20 cellular contexts compared by ENCODE assay signal in the genomic region with DNA sequence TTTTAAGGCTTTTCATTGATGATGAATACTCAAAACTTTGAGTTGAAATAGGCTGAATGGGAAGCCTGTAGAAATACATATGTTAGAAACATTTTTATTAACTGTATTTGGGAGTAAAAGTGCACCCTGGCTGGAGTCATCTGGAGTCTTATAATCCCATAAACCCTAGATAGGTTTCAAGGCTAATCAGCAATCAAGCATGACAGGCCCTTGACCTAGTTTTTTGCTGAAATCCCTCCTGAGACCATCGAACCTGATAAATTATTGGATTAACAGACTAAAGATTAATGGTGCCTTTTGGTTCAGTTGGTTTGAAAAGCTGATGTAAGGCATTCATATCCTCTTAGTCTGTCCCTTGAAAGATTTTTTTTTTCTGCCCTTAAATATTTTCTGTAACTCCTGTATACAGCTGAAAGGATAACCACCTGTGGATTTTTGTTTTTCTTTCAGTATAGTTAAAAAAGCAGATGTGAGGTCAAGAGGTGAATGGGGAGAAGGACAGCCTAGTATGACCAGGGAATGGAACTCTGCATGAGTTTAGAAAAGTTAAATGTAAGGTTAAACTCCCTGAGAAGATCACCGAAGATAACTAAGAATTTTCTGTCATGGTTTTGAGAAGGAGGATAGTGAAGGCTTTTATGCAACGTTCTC.
"Had no signal": no experiment of that assay in that cellular context is flagged by ENCODE, and none has a peak within 500 bp of the region (broad histone marks: within the 10 kb centered on the region; RNA-seq: fewer than 3 reads in every experiment).

No MANE protein-coding gene starts in this region.

- ATAC-seq: activated CD4-positive, alpha-beta T cell treated with anti-CD3 and anti-CD28 coated beads for 36 hours; gastrocnemius medialis; left lobe of liver; natural killer cell treated with Interleukin-12 subunit alpha and Interleukin-12 subunit beta and Interleukin-15 and Interleukin-18, amount 100 ng/mL, for 72 hours; stimulated activated effector memory CD8-positive, alpha-beta T cell treated with anti-CD3 and anti-CD28 coated beads, Interleukin-12 subunit alpha, Interleukin-12 subunit beta, amount 100 ng/mL, for 72 hours; WTC11 had no signal

- H3K36me3 ChIP-seq: ascending aorta, gastrocnemius medialis, sigmoid colon, stomach had no signal

- H3K27ac ChIP-seq: ascending aorta, coronary artery, gastrocnemius medialis, sigmoid colon, stomach had no signal

- H3K27me3 ChIP-seq: ascending aorta, gastrocnemius medialis, sigmoid colon, stomach had no signal

- H3K9me3 ChIP-seq: ascending aorta, gastrocnemius medialis, sigmoid colon, stomach had no signal

- DNase-seq: activated CD4-positive, alpha-beta T cell treated with anti-CD3 and anti-CD28 coated beads for 36 hours; activated CD4-positive, alpha-beta T cell treated with anti-CD3 and anti-CD28 coated beads, Interleukin-2, amount 50 U/mL, for 48 hours; activated gamma-delta T cell; gastrocnemius medialis; head of caudate nucleus; kidney; occipital lobe; posterior cingulate gyrus; sigmoid colon; stimulated activated CD4-positive, alpha-beta T cell treated with anti-CD3 and anti-CD28 coated beads, Interleukin-4, amount 100 ng/mL, for 24 hours; stomach; trophoblast cell had no signal

- H3K4me3 ChIP-seq: ascending aorta, coronary artery, gastrocnemius medialis, sigmoid colon, stomach had no signal

- H3K4me1 ChIP-seq: ascending aorta, gastrocnemius medialis, sigmoid colon, stomach had no signal

- FAIRE-seq: endometrium, kidney, TTC549 had no signal
